8 cellular contexts compared by ENCODE assay signal in the genomic region with DNA sequence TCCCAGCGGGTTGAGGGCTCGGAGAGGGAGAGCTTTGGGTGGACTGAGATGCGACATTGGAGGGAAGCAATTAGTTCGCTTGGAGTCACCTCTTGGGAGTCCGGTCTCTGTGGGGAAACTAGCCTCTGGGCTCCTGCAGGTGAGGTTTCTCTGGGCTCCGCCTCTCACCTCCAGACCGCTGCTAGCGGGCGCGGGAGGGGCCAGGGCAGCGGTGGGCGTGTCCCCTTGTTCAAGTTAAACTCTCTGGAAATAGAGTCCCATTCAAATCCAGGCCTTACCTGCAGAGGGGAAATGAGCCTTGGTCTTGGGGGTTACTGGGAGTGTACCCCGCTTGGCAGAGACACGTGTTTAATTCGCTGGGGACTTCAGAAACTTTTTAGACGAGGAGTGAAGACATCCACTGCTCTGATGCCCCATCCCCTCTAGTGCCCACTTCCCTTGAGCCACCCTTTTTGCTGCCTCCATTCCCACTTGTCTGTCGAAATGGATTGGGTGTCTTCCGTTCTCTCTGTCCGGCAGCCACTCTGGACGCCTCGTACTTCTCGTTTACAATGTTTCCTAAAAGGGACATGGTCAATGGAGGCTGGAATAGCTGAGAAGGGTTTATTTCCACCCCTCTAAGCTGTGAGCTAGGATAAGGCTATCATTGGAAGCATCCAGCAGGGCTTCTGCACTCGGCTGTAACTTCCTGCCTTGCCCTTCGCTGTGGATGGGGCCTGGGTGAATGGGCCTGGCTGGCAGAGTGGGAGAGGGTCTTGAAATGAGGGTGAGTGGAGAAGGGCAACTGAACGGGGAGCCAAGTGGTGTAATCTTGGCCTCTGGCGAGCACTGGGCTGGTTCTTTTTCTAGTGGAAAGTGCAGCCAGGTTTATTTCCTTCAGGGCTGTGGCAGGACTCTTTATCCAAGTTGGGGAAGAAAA. TPM values are rescaled to one million over a fixed set of nuclear protein-coding genes. Genes with fewer than 3 reads are reported as not detected.
A peak's percentile ranks its signal among the peaks of the same experiment; 100 is the strongest.
DNase-seq lines count a peak whose midpoint lies in the region; ATAC-seq and TF ChIP-seq lines count a peak whose summit lies in the region.

No MANE protein-coding gene starts in this region.

- H3K9me2 ChIP-seq in PC-3 (replicated peaks; ENCODE audit: low read length) = no peaks in the 10 kb centered on the region

- H3K4me3 ChIP-seq in GM12864 (ENCODE audit: low read depth, low read length) (peak overlapping the region; percentile 73), PC-3 (ENCODE audit: low read length) (peak overlapping the region; percentile 80), fibroblast of the aortic adventitia (ENCODE audit: low read depth, low read length) (peak overlapping the region; percentile 84), osteoblast (ENCODE audit: insufficient read depth, low read length) (peak overlapping the region; percentile 88)

- POLR2A ChIA-PET in PC-3 (lab: Charles Lee; ENCODE audit: unreplicated experiment) = no interaction called here

- CTCF ChIA-PET in PC-3 (lab: Charles Lee) = no interaction called here

- peak overlapping the region; percentile 88 for H2AFZ ChIP-seq in PC-3 (ENCODE audit: low read length)
- H2AFZ ChIP-seq in osteoblast (ENCODE audit: low read length) = peak overlapping the region; percentile 89

- peak overlapping the region; percentile 93 for H3K4me2 ChIP-seq in PC-3 (ENCODE audit: low read length)
- H3K4me2 ChIP-seq in osteoblast (ENCODE audit: insufficient read depth, low read length) = peak overlapping the region; percentile 99

- no peaks in the 10 kb centered on the region for H3K27me3 ChIP-seq in PC-3 (ENCODE audit: low read length)
- peaks cover 7% of the 10 kb centered on the region for H3K27me3 ChIP-seq in osteoblast (ENCODE audit: insufficient read depth, low read length)

- no peak for TF ChIP-seq CTCF in GM12864 (IDR thresholded peaks at IDR 0.05; ENCODE audit: low read depth, low read length, missing control alignments)
- no peak for TF ChIP-seq CTCF in PC-3 (conservative IDR thresholded peaks at IDR 0.05; ENCODE audit: low read depth, low read length)
- no peak for TF ChIP-seq CTCF in fibroblast of the aortic adventitia (IDR thresholded peaks at IDR 0.05; ENCODE audit: insufficient read depth, low read length)
- TF ChIP-seq CTCF in osteoblast (IDR thresholded peaks at IDR 0.05; ENCODE audit: extremely low read depth, low read depth, low read length) = no peak

- intact Hi-C loops in PC-3 (cut with micrococcal nuclease) = no loop called here

- H3K79me2 ChIP-seq in PC-3 (ENCODE audit: low read length) = peaks cover 9% of the 10 kb centered on the region; the same call in 1 of the 2 replicates
- H3K79me2 ChIP-seq in osteoblast (ENCODE audit: insufficient read depth, low read length) = no peaks in the 10 kb centered on the region

- no peak overlapping the region; the same call in 1 of the 2 replicates for H3K9ac ChIP-seq in PC-3 (ENCODE audit: low read length)

- H3F3A ChIP-seq in PC-3 (ENCODE audit: low read length, unreplicated experiment) = no peaks in the 10 kb centered on the region

- BruUV-seq in PC-3 (replicated peaks; lab: Mats Ljungman, UMichigan) = no TSS peak

- H3K9me3 ChIP-seq in PC-3 (ENCODE audit: low read length) (no peaks in the 10 kb centered on the region), osteoblast (ENCODE audit: low read depth, low read length) (no peaks in the 10 kb centered on the region)

- H3K27ac ChIP-seq in PC-3 (ENCODE audit: low read length) (no peak overlapping the region), osteoblast (ENCODE audit: low read depth, low read length) (no peak overlapping the region)

- H3K4me1 ChIP-seq in PC-3 (ENCODE audit: insufficient read depth, low read length) (no peaks in the 10 kb centered on the region), osteoblast (ENCODE audit: insufficient read depth, low read length) (peaks cover 13% of the 10 kb centered on the region)

- H4K20me1 ChIP-seq in PC-3 (ENCODE audit: low read length) (no peaks in the 10 kb centered on the region), osteoblast (ENCODE audit: insufficient read depth, low read length) (no peaks in the 10 kb centered on the region)

- DNase-seq in GM12864 (ENCODE audit: low read depth) (no peak), PC-3 (peak; percentile 51), fibroblast of the aortic adventitia (ENCODE audit: low read depth) (no peak), osteoblast (ENCODE audit: insufficient read length, low spot score, missing footprints) (no peak), NOMO-1 treated with DMSO at 0.1 percent for 48 hours (lab: John Stamatoyannopoulos, UW; ENCODE audit: unreplicated experiment) (no peak)
- no peak for DNase-seq in activated CD4-positive, CD25-positive, alpha-beta regulatory T cell (lab: John Stamatoyannopoulos, UW)
- DNase-seq in stimulated activated naive CD4-positive, alpha-beta T cell (lab: John Stamatoyannopoulos, UW) = no peak

- H3K36me3 ChIP-seq in PC-3 (ENCODE audit: low read depth, low read length) (no peaks in the 10 kb centered on the region), osteoblast (ENCODE audit: insufficient read depth, low read length) (no peaks in the 10 kb centered on the region)

- ATAC-seq in PC-3 (peak; percentile 47), GM19351 (IDR thresholded peaks at IDR 0.05; ENCODE audit: unreplicated experiment) (no peak)

RNA-seq across cellular contexts. Expression of a gene that starts 1.1 kb away (rescaled TPM):
- total RNA-seq in PC-3 (2014; rRNA removed) = 2.8 and 7.6 TPM in 2 replicates
- 6.1 and 22.6 TPM in 2 replicates for total RNA-seq in fibroblast of the aortic adventitia (ENCODE audit: low replicate concordance)
- total RNA-seq in osteoblast = 11.6 and 16.2 TPM in 2 replicates
